In genomic region chr17:11712445-11712844, GRCh38 we compare ENCODE assay signal across 28 cellular contexts.
"Had no signal": no experiment of that assay in that cellular context is flagged by ENCODE, and none has a peak within 500 bp of the region (broad histone marks: within the 10 kb centered on the region; RNA-seq: fewer than 3 reads in every experiment).

No MANE protein-coding gene starts in this region.

- H3K4me3 ChIP-seq: pancreas, prostate gland, right lobe of liver, sigmoid colon, smooth muscle cell, spleen, stomach, thoracic aorta, thyroid gland, tibial nerve, upper lobe of left lung, vagina had no signal

- FAIRE-seq: urothelium cell line had no signal

- ATAC-seq: naive thymus-derived CD8-positive, alpha-beta T cell; natural killer cell treated with Interleukin-12 subunit alpha and Interleukin-12 subunit beta and Interleukin-15 and Interleukin-18, amount 100 ng/mL, for 72 hours; pancreas; right cardiac atrium; stimulated activated effector memory CD8-positive, alpha-beta T cell treated with anti-CD3 and anti-CD28 coated beads, Interleukin-12 subunit alpha, Interleukin-12 subunit beta, amount 100 ng/mL, for 72 hours; stimulated activated naive B cell treated with anti-CD40 and anti-IgM and Interleukin-4, amounts not matched to agents 10 μg/mL and 1 μg/mL and 100 μg/mL, for 72 hours had no signal

- H3K4me1 Mint-ChIP-seq: nephron progenitor cell; neural crest cell; stimulated activated effector memory CD8-positive, alpha-beta T cell treated with anti-CD3 and anti-CD28 coated beads, Interleukin-12 subunit alpha, Interleukin-12 subunit beta, amount 100 ng/mL, for 72 hours; stimulated activated naive B cell treated with anti-CD40 and anti-IgM and Interleukin-4, amounts not matched to agents 10 μg/mL and 1 μg/mL and 100 μg/mL, for 72 hours had no signal

- H3K4me1 ChIP-seq: pancreas, prostate gland, sigmoid colon, spleen, stomach, thyroid gland, tibial nerve, upper lobe of left lung, vagina had no signal

- H3K4me2 ChIP-seq: smooth muscle cell had no signal

- DNase-seq: naive thymus-derived CD8-positive, alpha-beta T cell; nephron progenitor cell; nucleus accumbens; pancreas; right cardiac atrium; right lobe of liver; sigmoid colon; spleen; stimulated activated CD4-positive, alpha-beta T cell treated with anti-CD3 and anti-CD28 coated beads, Interleukin-12 subunit alpha, Interleukin-12 subunit beta, amount 100 ng/mL, for 4 hours; stimulated activated CD4-positive, alpha-beta T cell treated with anti-CD3 and anti-CD28 coated beads, Interleukin-1b, Interleukin-23, amount 100 ng/mL, for 48 hours; stimulated activated CD4-positive, alpha-beta T cell treated with anti-CD3 and anti-CD28 coated beads, Interleukin-4, amount 100 ng/mL, for 1 hour; stimulated activated naive B cell treated with anti-CD40 and anti-IgM and Interleukin-4, amounts not matched to agents 10 μg/mL and 1 μg/mL and 100 μg/mL, for 72 hours; stimulated activated naive CD4-positive, alpha-beta T cell treated with Interleukin-2 at 50 U/mL for 16 hours; stomach; thyroid gland; trophoblast cell; upper lobe of left lung had no signal

- H3K4me3 Mint-ChIP-seq: naive thymus-derived CD8-positive, alpha-beta T cell; natural killer cell treated with Interleukin-12 subunit alpha and Interleukin-12 subunit beta and Interleukin-15 and Interleukin-18, amount 100 ng/mL, for 72 hours; nephron progenitor cell; neural crest cell; stimulated activated effector memory CD8-positive, alpha-beta T cell treated with anti-CD3 and anti-CD28 coated beads, Interleukin-12 subunit alpha, Interleukin-12 subunit beta, amount 100 ng/mL, for 72 hours; stimulated activated naive B cell treated with anti-CD40 and anti-IgM and Interleukin-4, amounts not matched to agents 10 μg/mL and 1 μg/mL and 100 μg/mL, for 72 hours; stimulated activated naive CD8-positive, alpha-beta T cell treated with anti-CD3 and anti-CD28 coated beads, Interleukin-15, Interleukin-2, amounts not matched to agents 100 ng/mL and 50 ng/mL, for 24 hours had no signal

- H3K27me3 Mint-ChIP-seq: natural killer cell treated with Interleukin-12 subunit alpha and Interleukin-12 subunit beta and Interleukin-15 and Interleukin-18, amount 100 ng/mL, for 72 hours; stimulated activated naive B cell treated with anti-CD40 and anti-IgM and Interleukin-4, amounts not matched to agents 10 μg/mL and 1 μg/mL and 100 μg/mL, for 72 hours; stimulated activated naive CD8-positive, alpha-beta T cell treated with anti-CD3 and anti-CD28 coated beads, Interleukin-15, Interleukin-2, amounts not matched to agents 100 ng/mL and 50 ng/mL, for 24 hours had no signal

- H3K36me3 ChIP-seq: neutrophil, pancreas, prostate gland, right lobe of liver, sigmoid colon, spleen, stomach, thoracic aorta, thyroid gland, tibial nerve, upper lobe of left lung, vagina had no signal

- H3K9me3 ChIP-seq: neutrophil, pancreas, prostate gland, right lobe of liver, sigmoid colon, spleen, stomach, thoracic aorta, thyroid gland, tibial nerve, upper lobe of left lung, vagina had no signal

- H3K9me3 Mint-ChIP-seq: nephron progenitor cell; stimulated activated naive CD8-positive, alpha-beta T cell treated with anti-CD3 and anti-CD28 coated beads, Interleukin-15, Interleukin-2, amounts not matched to agents 100 ng/mL and 50 ng/mL, for 24 hours had no signal

- H3K27me3 ChIP-seq: neutrophil, right lobe of liver, sigmoid colon, spleen, stomach, thyroid gland, tibial nerve, upper lobe of left lung, vagina had no signal

- H3K27ac ChIP-seq: neutrophil, pancreas, prostate gland, right lobe of liver, sigmoid colon, spleen, stomach, thoracic aorta, thyroid gland, tibial nerve, upper lobe of left lung, vagina had no signal

- H3K36me3 Mint-ChIP-seq: naive thymus-derived CD8-positive, alpha-beta T cell; natural killer cell treated with Interleukin-12 subunit alpha and Interleukin-12 subunit beta and Interleukin-15 and Interleukin-18, amount 100 ng/mL, for 72 hours; stimulated activated effector memory CD8-positive, alpha-beta T cell treated with anti-CD3 and anti-CD28 coated beads, Interleukin-12 subunit alpha, Interleukin-12 subunit beta, amount 100 ng/mL, for 72 hours; stimulated activated naive B cell treated with anti-CD40 and anti-IgM and Interleukin-4, amounts not matched to agents 10 μg/mL and 1 μg/mL and 100 μg/mL, for 72 hours had no signal
